Comparison of ENCODE assay signal across 22 cellular contexts in the genomic region with DNA sequence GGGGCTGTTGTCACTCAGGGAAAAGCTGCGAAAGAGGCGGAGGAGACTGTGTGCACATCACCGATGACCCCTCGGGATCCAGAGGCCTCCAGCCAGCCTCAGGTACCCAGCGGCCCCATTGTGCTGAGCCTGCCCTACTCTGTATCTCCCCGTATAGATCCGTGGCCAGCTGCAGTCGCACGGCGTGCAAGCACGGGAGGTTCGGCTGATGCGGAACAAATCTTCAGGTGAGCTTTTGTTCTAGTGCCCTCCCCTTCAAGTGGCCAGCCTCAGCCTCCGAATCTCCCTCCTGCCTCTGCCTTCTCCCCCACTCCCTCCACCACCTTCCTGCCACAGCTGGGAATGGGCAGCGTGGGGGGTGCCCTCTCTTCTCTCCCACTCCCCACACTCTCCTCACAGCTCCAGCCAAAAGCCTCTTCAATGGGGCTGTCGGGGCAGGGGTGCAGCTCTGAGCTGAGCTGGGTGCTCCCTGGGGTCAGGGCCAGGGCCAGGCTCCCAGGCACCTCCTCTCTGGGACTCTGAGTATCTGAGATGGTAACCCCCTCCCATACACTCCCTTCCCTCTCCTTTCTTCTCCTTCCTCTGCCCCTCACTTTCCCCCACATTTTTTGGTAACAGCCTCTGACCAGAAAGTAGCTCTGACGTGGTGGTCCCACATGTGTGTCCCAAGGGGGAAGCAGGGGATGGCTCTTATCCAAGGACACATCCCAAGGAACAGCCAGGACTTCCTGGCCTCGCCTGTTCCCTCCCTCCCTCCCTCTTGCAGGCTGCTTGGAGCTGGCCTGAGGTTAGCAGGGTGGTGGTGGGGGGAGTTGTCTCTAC. TPM values are rescaled to one million over a fixed set of nuclear protein-coding genes. Genes with fewer than 3 reads are reported as not detected.
DNase-seq lines count a peak whose midpoint lies in the region; ATAC-seq and TF ChIP-seq lines count a peak whose summit lies in the region.
"Had no signal": no experiment of that assay in that cellular context is flagged by ENCODE, and none has a peak within 500 bp of the region (broad histone marks: within the 10 kb centered on the region; RNA-seq: fewer than 3 reads in every experiment).

No MANE protein-coding gene starts in this region.

- H3K4me1 ChIP-seq in sigmoid colon = peaks cover 0 to 10% (median 0%) of the 10 kb centered on the region in 4 donors
- no peaks in the 10 kb centered on the region for H3K4me1 ChIP-seq in aorta (ENCODE audit: control insufficient read depth in 1 of 2, insufficient read depth in 2 of 2, low read length in 2 of 2)
- H3K4me1 ChIP-seq: BE2C had no signal

- no peaks in the 10 kb centered on the region for H3K9me3 ChIP-seq in sigmoid colon
- no peaks in the 10 kb centered on the region for H3K9me3 ChIP-seq in aorta (ENCODE audit: control insufficient read depth, low read length)
- H3K9me3 ChIP-seq: BE2C had no signal

- no peak for ATAC-seq in Right ventricle myocardium superior (ENCODE audit: poor library complexity)
- ATAC-seq in aorta (ENCODE audit: low FRiP score) = no peak
- ATAC-seq in GM21576 (IDR thresholded peaks at IDR 0.05; ENCODE audit: unreplicated experiment) = no peak
- no peak for ATAC-seq in GM21360 (IDR thresholded peaks at IDR 0.05; ENCODE audit: unreplicated experiment)

- TF ChIP-seq POLR2A in sigmoid colon (IDR thresholded peaks at IDR 0.05) = no peak

- H3K27me3 ChIP-seq in sigmoid colon (no peaks in the 10 kb centered on the region), aorta (ENCODE audit: control insufficient read depth in 1 of 2, insufficient read depth in 2 of 2, low read length in 1 of 2) (no peaks in the 10 kb centered on the region)
- H3K27me3 ChIP-seq: BE2C had no signal

- H3K27ac ChIP-seq in sigmoid colon = no peak overlapping the region
- no peak overlapping the region for H3K27ac ChIP-seq in aorta (ENCODE audit: low read depth in 1 of 2, low read length in 2 of 2)
- H3K27ac ChIP-seq: HL-60, RWPE1 had no signal

- TF ChIP-seq CTCF in sigmoid colon (IDR thresholded peaks at IDR 0.05) = no peak

- intact Hi-C loops in cardiac septum (cut with DNase I) = no loop called here
- intact Hi-C loops in Right ventricle myocardium superior (cut with DNase I) = no loop called here
- intact Hi-C loops in sigmoid colon (cut with DNase I) = no loop called here
- intact Hi-C loops in aorta (cut with DNase I) = no loop called here

- TF ChIP-seq EP300 in sigmoid colon (IDR thresholded peaks at IDR 0.05) = no peak

- DNase-seq in cardiac septum (ENCODE audit: low spot score) (peak; percentile 68), Right ventricle myocardium superior (no peak), islet precursor cell (peak; percentile 22), sigmoid colon (peak; percentile 45), aorta (peak; percentile 19 to 66), COR-L47 (lab: John Stamatoyannopoulos, UW) (no peak)
- DNase-seq: BE2C, DMS79, H9, HFFc6, KG1, NCI-H1092, NCI-H1436 treated with DMSO at 0.1 percent for 48 hours, NCI-H2029, NCI-H2227 treated with DMSO at 0.1 percent for 48 hours, NCI-H510A, NCI-H748 treated with DMSO at 0.1 percent for 48 hours, SIG-M5 had no signal

- 93 to 96% methylated on average over 18 of the region's 18 CpGs for WGBS in sigmoid colon, 2 donors
- WGBS in aorta, 2 donors = 78 to 83% methylated on average over 18 of the region's 18 CpGs

- H3K4me3 ChIP-seq in sigmoid colon (no peak overlapping the region), aorta (ENCODE audit: low read length in 2 of 2) (no peak overlapping the region)

- H3K36me3 ChIP-seq in sigmoid colon (peaks cover 9 to 79% (median 23%) of the 10 kb centered on the region in 4 donors), aorta (ENCODE audit: control insufficient read depth in 1 of 2, insufficient read depth in 2 of 2, low read length in 1 of 2) (peaks cover 0 to 2% of the 10 kb centered on the region in 2 donors)

RNA-seq across cellular contexts. Expression of gene UBA1, which starts 20.4 kb away (rescaled TPM):
- total RNA-seq in cardiac septum (160 TPM), Right ventricle myocardium superior (89.8 TPM), sigmoid colon (100 to 1,000 TPM in 1 of 4 donors, 10 to 100 TPM in 3; 74.9 to 112 (median 80.7) TPM), aorta (100 to 1,000 TPM; 160 to 167 TPM)
- polyA plus RNA-seq in sigmoid colon (100 to 1,000 TPM in 1 of 3 donors, 10 to 100 TPM in 2; 72.7 to 126 (median 84.2) TPM), aorta (100 to 1,000 TPM in 1 of 2 donors, 10 to 100 TPM in 1; 33.8 to 109 TPM)

RNA-seq across cellular contexts. Expression of gene RBM10, which starts 28.2 kb away (rescaled TPM):
- 27.1 TPM for total RNA-seq in cardiac septum
- 27.4 TPM for total RNA-seq in Right ventricle myocardium superior
- total RNA-seq in sigmoid colon = 10 to 100 TPM; 17.1 to 28.0 (median 22.0) TPM
- polyA plus RNA-seq in sigmoid colon = 10 to 100 TPM; 15.0 to 44.3 (median 23.8) TPM
- total RNA-seq in aorta = 10 to 100 TPM; 23.0 to 25.7 TPM
- 10 to 100 TPM in 1 of 2 donors, 1 to 10 TPM in 1; 8.4 to 46.8 TPM for polyA plus RNA-seq in aorta

RNA-seq across cellular contexts. Expression of gene NDUFB11, which starts 28.7 kb away (rescaled TPM):
- 109 TPM for total RNA-seq in cardiac septum
- 196 TPM for total RNA-seq in Right ventricle myocardium superior
- 100 to 1,000 TPM in 1 of 4 donors, 10 to 100 TPM in 3; 64.3 to 103 (median 82.8) TPM for total RNA-seq in sigmoid colon
- 100 to 1,000 TPM in 1 of 3 donors, 10 to 100 TPM in 2; 82.3 to 124 (median 91.8) TPM for polyA plus RNA-seq in sigmoid colon
- total RNA-seq in aorta = 10 to 100 TPM; 33.7 to 40.3 TPM
- polyA plus RNA-seq in aorta = 10 to 100 TPM; 65.7 to 69.5 TPM

RNA-seq across cellular contexts. Expression of gene CDK16, which starts 45.3 kb away (rescaled TPM):
- total RNA-seq in cardiac septum = 177 TPM
- 128 TPM for total RNA-seq in Right ventricle myocardium superior
- total RNA-seq in sigmoid colon = 10 to 100 TPM; 43.8 to 55.9 (median 45.6) TPM
- 10 to 100 TPM; 35.4 to 64.6 (median 46.5) TPM for polyA plus RNA-seq in sigmoid colon
- total RNA-seq in aorta = 10 to 100 TPM; 52.5 to 61.3 TPM
- polyA plus RNA-seq in aorta = 10 to 100 TPM; 14.0 to 45.5 TPM

RNA-seq across cellular contexts. Expression of gene USP11, which starts 59.6 kb away (rescaled TPM):
- total RNA-seq in cardiac septum (64.9 TPM), Right ventricle myocardium superior (31.7 TPM), sigmoid colon (10 to 100 TPM; 18.9 to 37.7 (median 35.3) TPM), aorta (10 to 100 TPM; 68.9 to 90.3 TPM)
- polyA plus RNA-seq in sigmoid colon (10 to 100 TPM in 1 of 3 donors, 1 to 10 TPM in 2; 4.9 to 21.8 (median 6.6) TPM), aorta (10 to 100 TPM; 15.3 to 79.0 TPM)

Comparison
In these comparisons a context has a peak if more than half of its experiments do, and no peak if none do; other contexts are left out.
1. DNase-seq: peak in cardiac septum (single experiment), islet precursor cell (single experiment), sigmoid colon (single experiment) and aorta (2 of 2); none in Right ventricle myocardium superior (single experiment) and COR-L47 (single experiment).